In genomic region chr6:131453803-131454202, GRCh38 we compare ENCODE assay signal across 29 cellular contexts.
"Had no signal": no experiment of that assay in that cellular context is flagged by ENCODE, and none has a peak within 500 bp of the region (broad histone marks: within the 10 kb centered on the region; RNA-seq: fewer than 3 reads in every experiment).

No MANE protein-coding gene starts in this region.

- DNase-seq: activated effector memory CD4-positive, alpha-beta T cell treated with anti-CD3 and anti-CD28 coated beads, Interleukin-2, amount 50 U/mL, for 16 hours; activated gamma-delta T cell; activated gamma-delta T cell treated with Interleukin-2 at 50 U/mL for 16 hours; activated naive CD4-positive, alpha-beta T cell; activated naive CD4-positive, alpha-beta T cell treated with anti-CD3 and anti-CD28 coated beads for 36 hours; activated naive CD4-positive, alpha-beta T cell treated with anti-CD3 and anti-CD28 coated beads, Interleukin-2, amount 10 ng/mL, durations not matched to agents 7 days and 5 days; activated naive CD4-positive, alpha-beta T cell treated with anti-CD3 and anti-CD28 coated beads, Interleukin-2, amount 50 U/mL, for 16 hours; activated naive CD4-positive, alpha-beta T cell treated with Interleukin-2 at 50 U/mL for 16 hours; activated naive CD8-positive, alpha-beta T cell treated with anti-CD3 and anti-CD28 coated beads for 36 hours; activated naive CD8-positive, alpha-beta T cell treated with anti-CD3 and anti-CD28 coated beads, Interleukin-2, amount 10 ng/mL, durations not matched to agents 7 days and 5 days; activated naive CD8-positive, alpha-beta T cell treated with anti-CD3 and anti-CD28 coated beads, Interleukin-2, amount 50 U/mL, for 24 hours; activated T-cell treated with anti-CD3 and anti-CD28 coated beads, Interleukin-2, amount 50 U/mL, for 1 hour; activated T-cell treated with anti-CD3 and anti-CD28 coated beads, Interleukin-2, amount 50 U/mL, for 24 hours; activated T-cell treated with anti-CD3 and anti-CD28 coated beads, Interleukin-2, amount 50 U/mL, for 4 hours; activated T-cell treated with anti-CD3 and anti-CD28 coated beads, Interleukin-2, amount 50 U/mL, for 48 hours; activated T-cell treated with anti-CD3 and anti-CD28 coated beads, Interleukin-2, amount 50 U/mL, for 72 hours; adrenal gland; amniotic stem cell; amygdala; anterior cingulate cortex; aorta; body of pancreas; brain microvascular endothelial cell; caudate nucleus; central memory CD4-positive, alpha-beta T cell; cerebellar nuclear complex had no signal

- H3K4me3 ChIP-seq: adrenal gland, ascending aorta, body of pancreas, breast epithelium, cardiac muscle cell had no signal

- H3K4me1 ChIP-seq: adrenal gland, ascending aorta, body of pancreas, breast epithelium had no signal

- H3K36me3 ChIP-seq: adrenal gland, ascending aorta, brain microvascular endothelial cell, breast epithelium, cardiac muscle cell had no signal

- H3K9me3 ChIP-seq: adrenal gland, ascending aorta, body of pancreas, breast epithelium had no signal

- H3K27ac ChIP-seq: adrenal gland, ascending aorta, body of pancreas, brain microvascular endothelial cell, breast epithelium, cardiac muscle cell had no signal
